In genomic region chr2:65388626-65389390, GRCh38 we compare ENCODE assay signal across 19 cellular contexts. TPM values are rescaled to one million over a fixed set of nuclear protein-coding genes. Genes with fewer than 3 reads are reported as not detected.
DNase-seq lines count a peak whose midpoint lies in the region; ATAC-seq lines count a peak whose summit lies in the region.
"Had no signal": no experiment of that assay in that cellular context is flagged by ENCODE, and none has a peak within 500 bp of the region (broad histone marks: within the 10 kb centered on the region; RNA-seq: fewer than 3 reads in every experiment).

No MANE protein-coding gene starts in this region.

- peak overlapping the region in 9 of 11 experiments; percentile 2 to 43 (median 22); a peak in 10 of 22 replicates for H3K4me2 ChIP-seq in BLaER1 treated with 17β-estradiol and CSF1 and Interleukin-3, amounts not matched to agents 10 nM and 100 nM

- peaks cover 83 to 100% (median 99%) of the 10 kb centered on the region in 11 experiments for H4K20me1 ChIP-seq in BLaER1 treated with 17β-estradiol and CSF1 and Interleukin-3, amounts not matched to agents 10 nM and 100 nM

- no peak for ATAC-seq in HG03442 (IDR thresholded peaks at IDR 0.05; ENCODE audit: unreplicated experiment)
- ATAC-seq: activated CD8-positive, alpha-beta T cell treated with anti-CD3 and anti-CD28 coated beads for 36 hours; left ventricle myocardium superior had no signal

- H3K27me3 ChIP-seq in BLaER1 treated with 17β-estradiol and CSF1 and Interleukin-3, amounts not matched to agents 10 nM and 100 nM: no peaks in the 10 kb centered on the region
- H3K27me3 ChIP-seq in adipocyte (replicated peaks; ENCODE audit: control insufficient read depth, insufficient read depth, low read length): no peaks in the 10 kb centered on the region
- H3K27me3 ChIP-seq: MG63, spleen had no signal

- no peak overlapping the region for H3K27ac ChIP-seq in BLaER1 treated with 17β-estradiol and CSF1 and Interleukin-3, amounts not matched to agents 10 nM and 100 nM
- peak overlapping the region; percentile 33 for H3K27ac ChIP-seq in mesodermal cell (ENCODE audit: low read depth, low read length, severe bottlenecking)
- H3K27ac ChIP-seq: prostate gland, spleen had no signal

- no peaks in the 10 kb centered on the region for H3K9me3 ChIP-seq in BLaER1 treated with 17β-estradiol and CSF1 and Interleukin-3, amounts not matched to agents 10 nM and 100 nM (replicated peaks in 1 of 11)
- H3K9me3 ChIP-seq in adipocyte (ENCODE audit: control insufficient read depth, low read length) (no peaks in the 10 kb centered on the region), mesodermal cell (ENCODE audit: control insufficient read depth, low read length) (no peaks in the 10 kb centered on the region)
- H3K9me3 ChIP-seq: MG63, prostate gland, spleen had no signal

- DNase-seq in M059J (ENCODE audit: low read depth): peak; percentile 14
- no peak for DNase-seq in adipocyte (ENCODE audit: low read depth)
- DNase-seq in DMS 273 treated with DMSO at 0.1 percent for 48 hours (lab: John Stamatoyannopoulos, UW): no peak
- no peak for DNase-seq in cortex of kidney (lab: John Stamatoyannopoulos, UW)
- DNase-seq in activated CD4-positive, alpha-beta T cell treated with anti-CD3 and anti-CD28 coated beads for 1 hour: no peak
- DNase-seq: ACHN; activated CD8-positive, alpha-beta T cell treated with anti-CD3 and anti-CD28 coated beads for 36 hours; foreskin fibroblast; GF-D8; H9; left ventricle myocardium superior; MG63; NCI-H187; NCI-H446; spleen had no signal

- H3K4me3 ChIP-seq in BLaER1 treated with 17β-estradiol and CSF1 and Interleukin-3, amounts not matched to agents 10 nM and 100 nM: no peak overlapping the region
- H3K4me3 ChIP-seq in adipocyte (ENCODE audit: low read length) (no peak overlapping the region), mesodermal cell (ENCODE audit: extremely low read depth, insufficient read depth, low read length, poor library complexity, severe bottlenecking) (no peak overlapping the region)
- H3K4me3 ChIP-seq: MG63, prostate gland, spleen had no signal

- H3K4me1 ChIP-seq in BLaER1 treated with 17β-estradiol and CSF1 and Interleukin-3, amounts not matched to agents 10 nM and 100 nM: peaks cover 48 to 74% (median 62%) of the 10 kb centered on the region in 10 experiments
- peaks cover 58% of the 10 kb centered on the region for H3K4me1 ChIP-seq in adipocyte (ENCODE audit: control insufficient read depth, insufficient read depth, low read length)
- H3K4me1 ChIP-seq in mesodermal cell (ENCODE audit: control insufficient read depth, insufficient read depth, low read length, poor library complexity, severe bottlenecking): peaks cover 34% of the 10 kb centered on the region

- WGBS in mesodermal cell (ENCODE audit: insufficient coverage in 2 of 2), 2 experiments: 60 to 68% methylated on average over 1 to 2 of the region's 3 CpGs

- H3K36me3 ChIP-seq in BLaER1 treated with 17β-estradiol and CSF1 and Interleukin-3, amounts not matched to agents 10 nM and 100 nM: peaks cover 0 to 5% (median 0%) of the 10 kb centered on the region in 11 experiments; a peak in 1 of 22 replicates
- H3K36me3 ChIP-seq in adipocyte (ENCODE audit: control insufficient read depth, insufficient read depth, low read length, severe bottlenecking) (no peaks in the 10 kb centered on the region), mesodermal cell (ENCODE audit: control insufficient read depth, insufficient read depth, low read length) (peaks cover 15% of the 10 kb centered on the region)
- H3K36me3 ChIP-seq: MG63, prostate gland, spleen had no signal

- no peak overlapping the region for H3K9ac ChIP-seq in BLaER1 treated with 17β-estradiol and CSF1 and Interleukin-3, amounts not matched to agents 10 nM and 100 nM
- H3K9ac ChIP-seq in adipocyte (ENCODE audit: low read length): peak overlapping the region; percentile 12

RNA-seq across cellular contexts. Expression of gene SPRED2, which starts 43.6 kb away (rescaled TPM):
- 5.1 and 11.6 TPM in 2 replicates for total RNA-seq in M059J (2014; rRNA removed; shearing (Covaris generic))
- polyA plus RNA-seq in mesodermal cell (2013, experiment 1 of 2): 76.9 TPM
- 65.3 TPM for polyA plus RNA-seq in mesodermal cell (2013, experiment 2 of 2)
